In genomic region chr17:47221154-47221553, GRCh38 we compare ENCODE assay signal across 1 cellular context.
TF ChIP-seq lines count a peak whose summit lies in the region.

No MANE protein-coding gene starts in this region.

TF ChIP-seq in IMR-90, 13 proteins besides CTCF, POLR2A, EP300 and RAD21:
- TF ChIP-seq RCOR1 (IDR thresholded peaks at IDR 0.05; ENCODE audit: insufficient replicate concordance, low read length) (no peak), CEBPB (IDR thresholded peaks at IDR 0.05; ENCODE audit: low read depth, low read length) (no peak), USF2 (IDR thresholded peaks at IDR 0.05; ENCODE audit: low read depth, low read length) (no peak), SMC3 (IDR thresholded peaks at IDR 0.05; ENCODE audit: low read depth, low read length) (no peak), CHD1 (IDR thresholded peaks at IDR 0.05; ENCODE audit: low read depth, low read length) (no peak), MXI1 (IDR thresholded peaks at IDR 0.05; ENCODE audit: borderline replicate concordance, low read depth, low read length) (no peak), ELK1 (IDR thresholded peaks at IDR 0.05; ENCODE audit: borderline replicate concordance, low read depth, low read length) (no peak)
